8 cellular contexts compared by ENCODE assay signal in the genomic region with DNA sequence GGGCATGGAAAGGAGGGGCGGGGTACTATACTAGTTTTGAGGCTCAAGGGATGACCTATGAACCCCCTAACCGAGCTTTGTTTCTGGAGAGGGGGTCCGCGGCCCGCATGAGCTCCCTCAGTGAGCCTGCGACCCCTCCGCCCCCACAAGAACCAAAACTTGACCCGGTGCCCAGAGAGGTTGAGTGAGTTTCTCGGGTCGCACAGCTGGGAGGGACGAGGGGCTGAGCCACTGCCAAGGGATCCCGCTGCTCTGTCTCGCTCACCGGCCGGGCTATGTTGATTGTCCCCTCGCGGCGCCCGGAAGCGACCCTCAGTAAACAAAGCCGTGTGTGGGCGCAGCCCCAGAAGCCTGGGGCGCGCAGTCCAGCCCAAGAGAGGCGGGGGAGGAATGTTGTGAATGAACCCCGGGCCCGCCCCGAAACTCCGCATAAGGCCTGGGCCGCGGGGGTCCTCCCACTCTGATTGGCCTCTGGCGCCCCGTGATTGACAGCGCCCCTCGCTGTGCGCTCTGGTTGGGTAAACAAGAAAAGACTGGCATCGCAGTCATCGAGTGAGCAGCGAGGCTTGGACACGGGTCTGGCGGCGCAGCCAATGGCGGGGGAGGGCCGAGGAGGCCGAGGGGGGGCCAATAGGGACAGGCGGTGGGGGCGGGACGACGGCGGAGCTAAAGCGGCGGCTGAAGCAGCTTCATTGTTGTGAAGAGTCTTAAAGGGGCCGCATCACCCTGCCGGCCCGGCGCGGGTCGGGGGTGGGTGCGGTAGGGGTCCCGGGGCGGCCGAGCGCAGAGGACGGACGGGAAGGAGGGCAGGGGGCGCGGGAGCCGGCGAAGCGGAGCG. TPM values are rescaled to one million over a fixed set of nuclear protein-coding genes. Genes with fewer than 3 reads are reported as not detected.
DNase-seq lines count a peak whose midpoint lies in the region; ATAC-seq and TF ChIP-seq lines count a peak whose summit lies in the region.

A gene (plus strand): TSS at position 692 of the 838 bp plus-strand sequence. CDS start 206 bp downstream, outside the sequence.

- TF ChIP-seq CTCF in Caco-2 (IDR thresholded peaks at IDR 0.05; ENCODE audit: insufficient read depth in 1 of 2, low read depth in 1 of 2, low read length in 1 of 2, severe bottlenecking in 1 of 2, unreplicated experiment in 1 of 2): no peak
- no peak for TF ChIP-seq CTCF in endodermal cell (conservative IDR thresholded peaks at IDR 0.05)

- H3K27ac Mint-ChIP-seq in Caco-2 (ENCODE audit: unreplicated experiment) (peak within 1 kb of the TSS; percentile 99), endodermal cell (peak within 1 kb of the TSS; percentile 99)

- CTCF ChIA-PET in Caco-2 (lab: Charles Lee): interaction anchor here (0.6 to 2.0 kb wide), 3 partner anchors 10 to 67 kb away, joined by 3 to 10 read pairs (median 3); no protein-coding TSS in a partner anchor

- H3K4me1 ChIP-seq in Caco-2 (no peaks in the 10 kb centered on the region), endodermal cell (ENCODE audit: control insufficient read depth, insufficient read depth, low read length) (peaks cover 5% of the 10 kb centered on the region)

- H3K4me3 Mint-ChIP-seq in Caco-2 (ENCODE audit: unreplicated experiment) (peak within 1 kb of the TSS; percentile 97), endodermal cell (peak within 1 kb of the TSS; percentile 86)

- POLR2A ChIA-PET in Caco-2 (lab: Charles Lee): interaction anchor here (0.6 to 1.7 kb wide), 6 partner anchors 11 to 342 kb away, joined by 3 to 9 read pairs (median 4); a partner anchor contains a TSS

- H3K9me3 Mint-ChIP-seq in Caco-2 (ENCODE audit: unreplicated experiment) (no peaks in the 10 kb centered on the region), endodermal cell (no peaks in the 10 kb centered on the region)

- no TSS peak for BruUV-seq in Caco-2 (replicated peaks; lab: Mats Ljungman, UMichigan)

- H3K4me1 Mint-ChIP-seq in Caco-2 (ENCODE audit: low read depth, unreplicated experiment): peaks cover 9% of the 10 kb centered on the region
- H3K4me1 Mint-ChIP-seq in endodermal cell: peaks cover 13% of the 10 kb centered on the region

- H3K36me3 Mint-ChIP-seq in Caco-2 (ENCODE audit: insufficient read depth, unreplicated experiment): peaks cover 12% of the 10 kb centered on the region
- H3K36me3 Mint-ChIP-seq in endodermal cell (ENCODE audit: low read depth): peaks cover 11% of the 10 kb centered on the region

- H3K27me3 ChIP-seq in Caco-2 (replicated peaks; ENCODE audit: control insufficient read depth, insufficient read depth, low read length) (no peaks in the 10 kb centered on the region), endodermal cell (ENCODE audit: control insufficient read depth, insufficient read depth, low read length, poor library complexity, severe bottlenecking) (no peaks in the 10 kb centered on the region)

- H3K27ac ChIP-seq in endodermal cell (ENCODE audit: low read depth, low read length): peak within 1 kb of the TSS; percentile 84

- peak; percentile 98 to 99 for DNase-seq in Caco-2
- peak; percentile 64 to 100 (median 99) for DNase-seq in HUDEP-2 (lab: John Stamatoyannopoulos, UW; ENCODE audit: unreplicated experiment in 76 of 76)
- peak; percentile 97 for DNase-seq in NOMO-1 treated with dmso at 0.1 percent for 144 hours (lab: John Stamatoyannopoulos, UW; ENCODE audit: unreplicated experiment)
- peak; percentile 79 for DNase-seq in activated CD8-positive, alpha-beta memory T cell treated with anti-CD3 and anti-CD28 coated beads, Interleukin-2, amount 50 U/mL, for 1 hour (ENCODE audit: extremely low read depth)
- DNase-seq in endodermal cell: peak; percentile 100
- peak; percentile 99 for DNase-seq in mesenteric fat pad (ENCODE audit: low spot score)
- DNase-seq in stimulated activated CD8-positive, alpha-beta memory T cell treated with anti-CD3 and anti-CD28 coated beads, Interleukin-15, amount 100 ng/mL, for 1 hour (ENCODE audit: low read depth): peak; percentile 86

- intact Hi-C loops in Caco-2 (cut with micrococcal nuclease; ENCODE audit: unreplicated experiment): loop anchor here (2.0 to 10.0 kb wide), 2 partner anchors 20 to 50 kb away; a partner anchor contains a TSS

- peak; percentile 93 for ATAC-seq in GM21390 (IDR thresholded peaks at IDR 0.05; ENCODE audit: unreplicated experiment)

- H3K27me3 Mint-ChIP-seq in Caco-2 (ENCODE audit: insufficient read depth, unreplicated experiment) (no peaks in the 10 kb centered on the region), endodermal cell (ENCODE audit: insufficient read depth) (peaks cover 2% of the 10 kb centered on the region)

- 0 to 3% methylated on average over 15 to 71 of the region's 71 CpGs for WGBS in endodermal cell (ENCODE audit: insufficient coverage in 1 of 2, insufficient read length in 1 of 2), 2 experiments

- peak within 1 kb of the TSS; percentile 83 for H3K9ac ChIP-seq in endodermal cell (ENCODE audit: extremely low read depth, low read length, poor library complexity, severe bottlenecking)

- H3K9me3 ChIP-seq in Caco-2: no peaks in the 10 kb centered on the region
- no peaks in the 10 kb centered on the region for H3K9me3 ChIP-seq in endodermal cell (ENCODE audit: control insufficient read depth, low read length)

- H3K36me3 ChIP-seq in Caco-2 (ENCODE audit: control insufficient read depth, insufficient read depth, low read length): no peaks in the 10 kb centered on the region
- no peaks in the 10 kb centered on the region for H3K36me3 ChIP-seq in endodermal cell (ENCODE audit: control insufficient read depth, insufficient read depth, low read length)

- H3K4me3 ChIP-seq in Caco-2 (ENCODE audit: low read depth, low read length) (peak within 1 kb of the TSS; percentile 80), endodermal cell (ENCODE audit: low read length) (peak within 1 kb of the TSS; percentile 91)

RNA-seq across cellular contexts. Expression of the gene that starts here (rescaled TPM):
- 4.0 and 5.7 TPM in 2 replicates for total RNA-seq in Caco-2 (2022)
- 10 to 100 TPM; 30.0 to 41.9 TPM for total RNA-seq in endodermal cell
- 22.9 TPM for polyA plus RNA-seq in endodermal cell (2013, experiment 1 of 2)
- 20.7 TPM for polyA plus RNA-seq in endodermal cell (2013, experiment 2 of 2)
- 5.2 TPM for total RNA-seq in mesenteric fat pad

Comparison
In these comparisons a context has a peak if more than half of its experiments do, and no peak if none do; other contexts are left out.
1. Peak in every context shown above with its lines: DNase-seq, ATAC-seq, H3K4me3 ChIP-seq and H3K27ac ChIP-seq.